8 cellular contexts compared by ENCODE assay signal in the genomic region with DNA sequence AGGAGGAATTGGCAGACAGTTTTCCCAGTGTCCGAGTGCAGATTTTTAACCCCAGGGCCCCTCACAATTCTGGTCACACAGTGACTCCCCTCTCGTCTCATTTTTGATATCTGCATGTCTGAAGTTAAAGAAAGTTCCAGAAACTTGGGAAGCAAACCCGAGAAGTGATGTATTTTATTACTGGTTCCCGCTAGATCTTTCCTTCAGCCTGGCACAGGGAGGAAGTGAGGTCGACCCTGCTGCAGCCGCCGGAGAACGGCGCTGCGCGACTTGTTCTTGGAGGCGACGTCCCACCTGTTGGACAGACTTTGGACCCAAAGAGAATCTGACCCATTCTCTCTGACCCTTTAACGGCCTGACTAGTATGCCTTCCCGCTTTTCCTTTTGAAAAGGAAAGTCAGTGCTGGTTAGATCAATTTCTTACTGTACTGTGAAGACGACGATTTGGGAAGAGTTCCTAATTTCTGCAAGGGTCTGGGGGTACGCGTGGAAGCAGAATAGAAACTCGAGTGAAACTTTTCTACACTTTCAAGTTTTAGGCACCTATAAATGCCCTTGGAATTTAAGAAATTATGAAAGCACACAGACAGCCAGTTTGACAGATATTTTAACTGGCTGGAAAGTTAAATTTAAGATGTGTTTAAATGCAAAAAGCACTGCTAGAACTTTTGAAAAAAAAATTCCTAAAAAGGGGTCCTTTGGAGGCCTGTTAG. TPM values are rescaled to one million over a fixed set of nuclear protein-coding genes. Genes with fewer than 3 reads are reported as not detected.
DNase-seq lines count a peak whose midpoint lies in the region; ATAC-seq and TF ChIP-seq lines count a peak whose summit lies in the region.

No MANE protein-coding gene starts in this region.

- peak; percentile 10 for ATAC-seq in HG03066 (IDR thresholded peaks at IDR 0.05; ENCODE audit: low read depth, unreplicated experiment)
- ATAC-seq in RWPE2 (ENCODE audit: low read depth), result no peak
- ATAC-seq in stimulated activated naive CD8-positive, alpha-beta T cell treated with anti-CD3 and anti-CD28 coated beads, Interleukin-15, amount 100 ng/mL, for 72 hours, result no peak
- ATAC-seq in GM19452 (IDR thresholded peaks at IDR 0.05; ENCODE audit: unreplicated experiment), result no peak
- no peak for ATAC-seq in GM18861 (IDR thresholded peaks at IDR 0.05; ENCODE audit: unreplicated experiment)

- under 1% methylated on average over 20 of the region's 20 CpGs for WGBS in liver

- H4K20me1 ChIP-seq in DOHH2 (ENCODE audit: control insufficient read depth, insufficient read depth, low read depth, low read length), result peaks cover 36% of the 10 kb centered on the region

- peak overlapping the region; percentile 35 to 94 for H3K27ac Mint-ChIP-seq in stimulated activated naive CD8-positive, alpha-beta T cell treated with anti-CD3 and anti-CD28 coated beads, Interleukin-15, amount 100 ng/mL, for 72 hours

- H3K27me3 ChIP-seq in DOHH2 (ENCODE audit: control insufficient read depth, low read length), result no peaks in the 10 kb centered on the region
- H3K27me3 ChIP-seq in RWPE2 (ENCODE audit: insufficient read depth, poor library complexity, severe bottlenecking), result no peaks in the 10 kb centered on the region
- no peaks in the 10 kb centered on the region for H3K27me3 ChIP-seq in liver (ENCODE audit: control insufficient read depth in 4 of 4, insufficient read depth in 4 of 4, low read length in 3 of 4)

- no peak for TF ChIP-seq CTCF in DOHH2 (IDR thresholded peaks at IDR 0.05; ENCODE audit: low read depth, low read length, poor library complexity, severe bottlenecking)
- TF ChIP-seq CTCF in RWPE2 (IDR thresholded peaks at IDR 0.05; ENCODE audit: poor library complexity, severe bottlenecking), result peak; percentile 33
- no peak for TF ChIP-seq CTCF in choroid plexus epithelial cell (conservative IDR thresholded peaks at IDR 0.05; ENCODE audit: low read depth, low read length)
- TF ChIP-seq CTCF in liver (IDR thresholded peaks at IDR 0.05; ENCODE audit: low read depth, low read length, missing input control), result no peak

- H3K9ac ChIP-seq in liver (ENCODE audit: low read depth in 1 of 2, low read length in 2 of 2), result peak overlapping the region; percentile 90 to 96

- H3K4me1 ChIP-seq in DOHH2 (ENCODE audit: control insufficient read depth, low read length) (peaks cover 84% of the 10 kb centered on the region), RWPE2 (ENCODE audit: insufficient read depth, poor library complexity, severe bottlenecking) (peaks cover 39% of the 10 kb centered on the region), liver (ENCODE audit: control insufficient read depth in 4 of 4, insufficient read depth in 4 of 4, low read length in 3 of 4) (peaks cover 15 to 56% (median 36%) of the 10 kb centered on the region in 4 donors)

- peak in 1 of 2 donors; percentile 40 for TF ChIP-seq RAD21 in liver (IDR thresholded peaks at IDR 0.05)

- H3K36me3 ChIP-seq in DOHH2 (ENCODE audit: control insufficient read depth, low read length) (peaks cover 45% of the 10 kb centered on the region), RWPE2 (ENCODE audit: low read depth) (peaks cover 20% of the 10 kb centered on the region), liver (ENCODE audit: control insufficient read depth in 4 of 4, insufficient read depth in 3 of 4, low read depth in 1 of 4, low read length in 3 of 4) (no peaks in the 10 kb centered on the region)

- DNase-seq in RWPE2 (ENCODE audit: low spot score) (no peak), choroid plexus epithelial cell (ENCODE audit: low read depth) (peak; percentile 13)
- no peak for DNase-seq in stimulated activated naive CD8-positive, alpha-beta T cell treated with anti-CD3 and anti-CD28 coated beads, Interleukin-15, amount 100 ng/mL, for 72 hours

- H3K4me3 ChIP-seq in DOHH2 (ENCODE audit: low read length) (peak overlapping the region; percentile 90), RWPE2 (ENCODE audit: severe bottlenecking) (peak overlapping the region; percentile 90), choroid plexus epithelial cell (ENCODE audit: low read depth, low read length) (peak overlapping the region; percentile 91), liver (ENCODE audit: low read depth in 1 of 3, low read length in 3 of 3) (peak overlapping the region; percentile 74 to 97 (median 89))

- peaks cover 12% of the 10 kb centered on the region; the same call in 1 of the 2 replicates for H3F3A ChIP-seq in DOHH2 (ENCODE audit: control insufficient read depth, insufficient read depth)

- H3K79me2 ChIP-seq in DOHH2 (ENCODE audit: control insufficient read depth, low read length), result peaks cover 72% of the 10 kb centered on the region

- no peaks in the 10 kb centered on the region for H3K9me3 ChIP-seq in DOHH2 (ENCODE audit: control insufficient read depth, insufficient read depth, low read length)
- no peaks in the 10 kb centered on the region for H3K9me3 ChIP-seq in RWPE2 (ENCODE audit: severe bottlenecking)
- no peaks in the 10 kb centered on the region for H3K9me3 ChIP-seq in liver (ENCODE audit: control insufficient read depth in 4 of 4, low read length in 3 of 4)

- peak overlapping the region; percentile 92 for H3K4me2 ChIP-seq in DOHH2 (ENCODE audit: low read length)

- H3K4me1 Mint-ChIP-seq in stimulated activated naive CD8-positive, alpha-beta T cell treated with anti-CD3 and anti-CD28 coated beads, Interleukin-15, amount 100 ng/mL, for 72 hours, result peaks cover 85% of the 10 kb centered on the region

- H3K9me2 ChIP-seq in DOHH2 (replicated peaks; ENCODE audit: control insufficient read depth, low read length), result no peaks in the 10 kb centered on the region

- no peaks in the 10 kb centered on the region for H3K9me3 Mint-ChIP-seq in stimulated activated naive CD8-positive, alpha-beta T cell treated with anti-CD3 and anti-CD28 coated beads, Interleukin-15, amount 100 ng/mL, for 72 hours

- H3K4me3 Mint-ChIP-seq in stimulated activated naive CD8-positive, alpha-beta T cell treated with anti-CD3 and anti-CD28 coated beads, Interleukin-15, amount 100 ng/mL, for 72 hours, result peak overlapping the region; percentile 95 to 96

- H3K27me3 Mint-ChIP-seq in stimulated activated naive CD8-positive, alpha-beta T cell treated with anti-CD3 and anti-CD28 coated beads, Interleukin-15, amount 100 ng/mL, for 72 hours, result no peaks in the 10 kb centered on the region

- peak overlapping the region; percentile 81 for H3K27ac ChIP-seq in DOHH2 (ENCODE audit: low read depth, low read length)
- H3K27ac ChIP-seq in RWPE2 (ENCODE audit: poor library complexity, severe bottlenecking), result peak overlapping the region; percentile 81
- H3K27ac ChIP-seq in liver (ENCODE audit: low read depth in 1 of 2, low read length in 2 of 2), result peak overlapping the region; percentile 95 to 97

TF ChIP-seq in liver, 16 proteins besides CTCF, POLR2A, EP300 and RAD21 (continues in another document):
- TF ChIP-seq HNF4A (conservative IDR thresholded peaks at IDR 0.05), result peak; percentile 84 to 86
- TF ChIP-seq, protein P1, sequence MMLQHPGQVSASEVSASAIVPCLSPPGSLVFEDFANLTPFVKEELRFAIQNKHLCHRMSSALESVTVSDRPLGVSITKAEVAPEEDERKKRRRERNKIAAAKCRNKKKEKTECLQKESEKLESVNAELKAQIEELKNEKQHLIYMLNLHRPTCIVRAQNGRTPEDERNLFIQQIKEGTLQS (IDR thresholded peaks at IDR 0.05), result no peak
- TF ChIP-seq SP1 (IDR thresholded peaks at IDR 0.05), result peak; percentile 70
- no peak for TF ChIP-seq EGR1 (IDR thresholded peaks at IDR 0.05; ENCODE audit: low read depth in 2 of 2)
- TF ChIP-seq, protein P2, sequence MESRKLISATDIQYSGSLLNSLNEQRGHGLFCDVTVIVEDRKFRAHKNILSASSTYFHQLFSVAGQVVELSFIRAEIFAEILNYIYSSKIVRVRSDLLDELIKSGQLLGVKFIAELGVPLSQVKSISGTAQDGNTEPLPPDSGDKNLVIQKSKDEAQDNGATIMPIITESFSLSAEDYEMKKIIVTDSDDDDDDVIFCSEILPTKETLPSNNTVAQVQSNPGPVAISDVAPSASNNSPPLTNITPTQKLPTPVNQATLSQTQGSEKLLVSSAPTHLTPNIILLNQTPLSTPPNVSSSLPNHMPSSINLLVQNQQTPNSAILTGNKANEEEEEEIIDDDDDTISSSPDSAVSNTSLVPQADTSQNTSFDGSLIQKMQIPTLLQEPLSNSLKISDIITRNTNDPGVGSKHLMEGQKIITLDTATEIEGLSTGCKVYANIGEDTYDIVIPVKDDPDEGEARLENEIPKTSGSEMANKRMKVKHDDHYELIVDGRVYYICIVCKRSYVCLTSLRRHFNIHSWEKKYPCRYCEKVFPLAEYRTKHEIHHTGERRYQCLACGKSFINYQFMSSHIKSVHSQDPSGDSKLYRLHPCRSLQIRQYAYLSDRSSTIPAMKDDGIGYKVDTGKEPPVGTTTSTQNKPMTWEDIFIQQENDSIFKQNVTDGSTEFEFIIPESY (IDR thresholded peaks at IDR 0.05), result no peak
- peak; percentile 23 for TF ChIP-seq NR2F2 (IDR thresholded peaks at IDR 0.05)
- TF ChIP-seq GABPA (IDR thresholded peaks at IDR 0.05 in 1 of 2, conservative IDR thresholded peaks at IDR 0.05 in 1 of 2), result no peak
- no peak for TF ChIP-seq FOXA2 (IDR thresholded peaks at IDR 0.05)
- TF ChIP-seq TAF1 (conservative IDR thresholded peaks at IDR 0.05), result peak; percentile 18
- peak; percentile 48 for TF ChIP-seq YY1 (IDR thresholded peaks at IDR 0.05)
- TF ChIP-seq HNF4G (IDR thresholded peaks at IDR 0.05), result peak; percentile 82
- TF ChIP-seq, protein P3, sequence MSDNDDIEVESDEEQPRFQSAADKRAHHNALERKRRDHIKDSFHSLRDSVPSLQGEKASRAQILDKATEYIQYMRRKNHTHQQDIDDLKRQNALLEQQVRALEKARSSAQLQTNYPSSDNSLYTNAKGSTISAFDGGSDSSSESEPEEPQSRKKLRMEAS (IDR thresholded peaks at IDR 0.05), result peak; percentile 47
- peak; percentile 59 to 67 for TF ChIP-seq RXRA (IDR thresholded peaks at IDR 0.05)

RNA-seq across cellular contexts. Expression of a gene that starts 0.7 kb away (rescaled TPM):
- 10 to 100 TPM; 12.7 to 44.4 TPM for total RNA-seq in liver
- polyA plus RNA-seq in liver, result 10 to 100 TPM in 1 of 2 donors, 1 to 10 TPM in 1; 8.6 to 11.6 TPM
